Comparison of ENCODE assay signal across 12 cellular contexts in genomic region chr13:26061947-26062346, GRCh38. TPM values are rescaled to one million over a fixed set of nuclear protein-coding genes. Genes with fewer than 3 reads are reported as not detected.
A peak's percentile ranks its signal among the peaks of the same experiment; 100 is the strongest.
DNase-seq lines count a peak whose midpoint lies in the region; ATAC-seq and TF ChIP-seq lines count a peak whose summit lies in the region.
"Had no signal": no experiment of that assay in that cellular context is flagged by ENCODE, and none has a peak within 500 bp of the region (broad histone marks: within the 10 kb centered on the region; RNA-seq: fewer than 3 reads in every experiment).

No MANE protein-coding gene starts in this region.

- H3K4me1 Mint-ChIP-seq in activated CD4-positive, alpha-beta memory T cell treated with anti-CD3 and anti-CD28 coated beads, Interleukin-2, amount 10 ng/mL, durations not matched to agents 7 days and 5 days, result peaks cover 10% of the 10 kb centered on the region
- H3K4me1 Mint-ChIP-seq: naive B cell had no signal

- no peaks in the 10 kb centered on the region for H4K20me1 ChIP-seq in fibroblast of lung (ENCODE audit: control insufficient read depth, extremely low read depth, insufficient read depth, low read length)

- no peak overlapping the region for H3K27ac Mint-ChIP-seq in activated CD4-positive, alpha-beta memory T cell treated with anti-CD3 and anti-CD28 coated beads, Interleukin-2, amount 10 ng/mL, durations not matched to agents 7 days and 5 days
- H3K27ac Mint-ChIP-seq: naive B cell had no signal

- H3K4me3 Mint-ChIP-seq in activated CD4-positive, alpha-beta memory T cell treated with anti-CD3 and anti-CD28 coated beads, Interleukin-2, amount 10 ng/mL, durations not matched to agents 7 days and 5 days, result no peak overlapping the region
- H3K4me3 Mint-ChIP-seq: naive B cell had no signal

- H3K9me3 ChIP-seq in fibroblast of lung (ENCODE audit: control insufficient read depth, insufficient read depth, low read depth, low read length) (no peaks in the 10 kb centered on the region), psoas muscle (no peaks in the 10 kb centered on the region)

- no peak overlapping the region for H3K9ac ChIP-seq in fibroblast of lung (ENCODE audit: insufficient read depth, low read length)

- H3K79me2 ChIP-seq in fibroblast of lung (ENCODE audit: control insufficient read depth, insufficient read depth, low read length), result no peaks in the 10 kb centered on the region

- CTCF ChIA-PET in activated CD4-positive, alpha-beta memory T cell treated with anti-CD3 and anti-CD28 coated beads, Interleukin-2, amount 10 ng/mL, durations not matched to agents 7 days and 5 days (lab: Charles Lee), result interaction anchor here (0.9 to 1.9 kb wide), 4 partner anchors 213 to 487 kb away, joined by 3 to 12 read pairs (median 5); no protein-coding TSS in a partner anchor

- H3K27me3 Mint-ChIP-seq in activated CD4-positive, alpha-beta memory T cell treated with anti-CD3 and anti-CD28 coated beads, Interleukin-2, amount 10 ng/mL, durations not matched to agents 7 days and 5 days, result peaks cover 27% of the 10 kb centered on the region

- H3K4me2 ChIP-seq in fibroblast of lung (ENCODE audit: extremely low read depth, insufficient read depth, low read length), result no peak overlapping the region

- no peaks in the 10 kb centered on the region for H3K4me1 ChIP-seq in fibroblast of lung (ENCODE audit: control insufficient read depth, extremely low read depth, insufficient read depth, low read length)
- H3K4me1 ChIP-seq in psoas muscle, result peaks cover 5% of the 10 kb centered on the region

- H3K36me3 Mint-ChIP-seq in activated CD4-positive, alpha-beta memory T cell treated with anti-CD3 and anti-CD28 coated beads, Interleukin-2, amount 10 ng/mL, durations not matched to agents 7 days and 5 days (ENCODE audit: low read depth), result no peaks in the 10 kb centered on the region
- H3K36me3 Mint-ChIP-seq: naive B cell had no signal

- no peak overlapping the region for H3K4me3 ChIP-seq in fibroblast of lung (replicated peaks in 1 of 4; ENCODE audit: control extremely low read depth in 1 of 4, insufficient read depth in 1 of 4, low read depth in 3 of 4, low read length in 4 of 4)
- no peak overlapping the region for H3K4me3 ChIP-seq in psoas muscle

- intact Hi-C loops in psoas muscle (cut with DNase I), result loop anchor here in 1 of 2 donors (2.0 to 5.0 kb wide), 3 partner anchors 85 to 485 kb away; no protein-coding TSS in a partner anchor

- H3K27ac ChIP-seq in fibroblast of lung (ENCODE audit: insufficient read depth, low read length), result no peak overlapping the region
- H3K27ac ChIP-seq in psoas muscle, result peak overlapping the region; percentile 58

- no peaks in the 10 kb centered on the region for H3K27me3 ChIP-seq in fibroblast of lung (ENCODE audit: control insufficient read depth, insufficient read depth, low read length)
- no peaks in the 10 kb centered on the region for H3K27me3 ChIP-seq in psoas muscle (ENCODE audit: insufficient read depth in 3 of 3, low read length in 2 of 3)

- ATAC-seq in psoas muscle (peak; percentile 72 to 89 (median 86)), GM21367 (IDR thresholded peaks at IDR 0.05; ENCODE audit: unreplicated experiment) (no peak)

- POLR2A ChIA-PET in activated CD4-positive, alpha-beta memory T cell treated with anti-CD3 and anti-CD28 coated beads, Interleukin-2, amount 10 ng/mL, durations not matched to agents 7 days and 5 days (lab: Charles Lee), result interaction anchor here (0.8 kb wide), 1 partner anchor 8 kb away, joined by 3 read pairs; no protein-coding TSS in a partner anchor

- DNase-seq in EL (peak; percentile 53), RPMI7951 (ENCODE audit: low read depth) (peak; percentile 89), fibroblast of lung (ENCODE audit: low read depth in 2 of 2) (peak; percentile 68 to 93), psoas muscle (no peak), NCI-H1048 (lab: John Stamatoyannopoulos, UW) (no peak)
- DNase-seq in stimulated activated CD4-positive, alpha-beta T cell treated with anti-CD3 and anti-CD28 coated beads, Interleukin-2, amount 100 ng/mL, for 48 hours, result no peak
- DNase-seq in activated CD4-positive, alpha-beta memory T cell treated with anti-CD3 and anti-CD28 coated beads, Interleukin-2, amount 10 ng/mL, durations not matched to agents 7 days and 5 days, result no peak
- DNase-seq: activated T-cell treated with anti-CD3 and anti-CD28 coated beads, Interleukin-2, amount 50 U/mL, for 1 hour; COR-L47; naive B cell; NCI-H1436 treated with DMSO at 0.1 percent for 48 hours had no signal

- TF ChIP-seq CTCF in fibroblast of lung (conservative IDR thresholded peaks at IDR 0.05 in 1 of 2, IDR thresholded peaks at IDR 0.05 in 1 of 2; ENCODE audit: low read depth in 1 of 2, low read length in 2 of 2), result no peak
- no peak for TF ChIP-seq CTCF in psoas muscle (IDR thresholded peaks at IDR 0.05)

- H3K36me3 ChIP-seq in fibroblast of lung (ENCODE audit: control insufficient read depth, insufficient read depth, low read length) (no peaks in the 10 kb centered on the region), psoas muscle (ENCODE audit: insufficient read depth in 1 of 2, low read depth in 1 of 2) (no peaks in the 10 kb centered on the region)

- WGBS in psoas muscle, 3 donors, result 56 to 87% (median 66%) methylated on average over 6 of the region's 6 CpGs

- no peaks in the 10 kb centered on the region for H3K9me3 Mint-ChIP-seq in activated CD4-positive, alpha-beta memory T cell treated with anti-CD3 and anti-CD28 coated beads, Interleukin-2, amount 10 ng/mL, durations not matched to agents 7 days and 5 days
- H3K9me3 Mint-ChIP-seq: naive B cell had no signal

- no peak overlapping the region for H2AFZ ChIP-seq in fibroblast of lung (ENCODE audit: low read length)

RNA-seq across cellular contexts. Expression of gene SHISA2, which starts 10.1 kb away (rescaled TPM):
- total RNA-seq in RPMI7951 (2014; rRNA removed; shearing (Covaris generic)), result 0.72 and 1.9 TPM in 2 replicates
- under 0.01 TPM in 2 replicates for total RNA-seq in fibroblast of lung
- polyA plus RNA-seq in fibroblast of lung, result 0.01 and 0.02 TPM in 2 replicates
- 0.05 TPM in 1 of 2 replicates, not detected in the other for polyA plus RNA-seq in fibroblast of lung (2012)
- polyA minus RNA-seq in fibroblast of lung (ENCODE audit: low replicate concordance), result not detected in 2 replicates
- 1 to 10 TPM; 3.2 to 9.4 (median 5.2) TPM for total RNA-seq in psoas muscle
- 1 to 10 TPM; 1.3 to 9.6 (median 3.2) TPM for polyA plus RNA-seq in psoas muscle
- under 1 TPM; 0.38 to 0.43 TPM for total RNA-seq in activated CD4-positive, alpha-beta memory T cell treated with anti-CD3 and anti-CD28 coated beads, Interleukin-2, amount 10 ng/mL, durations not matched to agents 7 days and 5 days

Comparison
In these comparisons a context has a peak if more than half of its experiments do, and no peak if none do; other contexts are left out.
1. DNase-seq: peak in EL (single experiment), RPMI7951 (single experiment) and fibroblast of lung (2 of 2); none in psoas muscle (0 of 2), stimulated activated CD4-positive, alpha-beta T cell treated with anti-CD3 and anti-CD28 coated beads, Interleukin-2, amount 100 ng/mL, for 48 hours (0 of 2), NCI-H1048 (single experiment) and activated CD4-positive, alpha-beta memory T cell treated with anti-CD3 and anti-CD28 coated beads, Interleukin-2, amount 10 ng/mL, durations not matched to agents 7 days and 5 days (single experiment).